3 cellular contexts compared by ENCODE assay signal in the genomic region with DNA sequence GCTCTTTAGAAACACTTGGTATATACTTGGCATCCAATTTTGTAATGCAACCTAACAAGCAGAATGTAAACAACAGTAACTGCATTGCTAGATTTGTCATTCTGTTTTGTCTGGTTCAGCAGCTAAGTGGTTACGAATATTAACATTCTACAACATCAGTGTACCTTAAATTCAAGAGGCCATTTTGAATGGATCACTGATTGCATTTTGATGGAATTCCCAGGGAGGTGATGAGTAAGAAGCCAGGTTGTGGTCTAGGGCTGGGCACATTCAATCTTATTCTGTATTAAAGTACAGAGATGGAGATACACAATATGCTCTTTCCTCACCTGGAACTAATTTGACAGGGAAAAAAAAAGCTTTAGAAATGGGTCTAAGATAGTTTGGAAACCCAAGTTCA.
"Had no signal": no experiment of that assay in that cellular context is flagged by ENCODE, and none has a peak within 500 bp of the region (broad histone marks: within the 10 kb centered on the region; RNA-seq: fewer than 3 reads in every experiment).

No MANE protein-coding gene starts in this region.

- DNase-seq: H9, HCEC 1CT had no signal

- H3K4me3 ChIP-seq: GM23338 had no signal
